Comparison of ENCODE assay signal across 8 cellular contexts in genomic region chr22:25057013-25057881, GRCh38.
DNase-seq lines count a peak whose midpoint lies in the region; ATAC-seq and TF ChIP-seq lines count a peak whose summit lies in the region.

No MANE protein-coding gene starts in this region.

- intact Hi-C loops in CD14-positive monocyte (cut with micrococcal nuclease): loop anchor here (10.0 kb wide), 2 partner anchors 122 to 292 kb away; no protein-coding TSS in a partner anchor
- intact Hi-C loops in thyroid gland (cut with DNase I): no loop called here

- DNase-seq in CD14-positive monocyte (ENCODE audit: low spot score) (no peak), HEK293T (ENCODE audit: extremely low spot score) (peak; percentile 88), NOMO-1 treated with DMSO at 0.1 percent for 48 hours (lab: John Stamatoyannopoulos, UW; ENCODE audit: unreplicated experiment) (peak; percentile 13), activated T-cell treated with anti-CD3 and anti-CD28 coated beads for 1 hour (ENCODE audit: low read depth) (peak; percentile 69), epithelial cell of proximal tubule (ENCODE audit: low read depth) (no peak), neural crest cell (ENCODE audit: low read depth, low spot score) (peak; percentile 84), thyroid gland (peak; percentile 70 to 71)

- 62 to 65% methylated on average over 17 to 19 of the region's 23 CpGs for WGBS in thyroid gland, 2 donors

- H3K4me1 Mint-ChIP-seq in CD14-positive monocyte: peaks cover 2% of the 10 kb centered on the region
- peaks cover 16% of the 10 kb centered on the region for H3K4me1 Mint-ChIP-seq in neural crest cell

- no peak overlapping the region for H3K4me3 ChIP-seq in epithelial cell of proximal tubule (ENCODE audit: low read depth, low read length)
- H3K4me3 ChIP-seq in thyroid gland (replicated peaks in 1 of 3): no peak overlapping the region

- H3K4me1 ChIP-seq in thyroid gland: peaks cover 84 to 94% of the 10 kb centered on the region in 2 donors

- H3K36me3 Mint-ChIP-seq in CD14-positive monocyte (no peaks in the 10 kb centered on the region), neural crest cell (ENCODE audit: low read depth) (no peaks in the 10 kb centered on the region)

- peaks cover 2 to 12% (median 7%) of the 10 kb centered on the region in 3 donors for H3K27me3 Mint-ChIP-seq in CD14-positive monocyte (ENCODE audit: low read depth in 3 of 3)
- no peaks in the 10 kb centered on the region for H3K27me3 Mint-ChIP-seq in neural crest cell (ENCODE audit: low read depth)

- no peak overlapping the region for H3K27ac Mint-ChIP-seq in CD14-positive monocyte
- H3K27ac Mint-ChIP-seq in neural crest cell (ENCODE audit: unreplicated experiment): no peak overlapping the region

- H3K9me3 Mint-ChIP-seq in CD14-positive monocyte (peaks cover 0 to 2% (median 0%) of the 10 kb centered on the region in 7 donors), neural crest cell (no peaks in the 10 kb centered on the region)

- CTCF ChIA-PET in HEK293T (lab: Yijun Ruan, JAX): interaction anchor here (0.6 to 1.3 kb wide), 8 partner anchors 10 to 561 kb away, joined by 3 to 8 read pairs (median 4); no protein-coding TSS in a partner anchor

- POLR2A ChIA-PET in HEK293T (lab: Yijun Ruan, JAX): no interaction called here

- no peaks in the 10 kb centered on the region for H3K9me3 ChIP-seq in thyroid gland

- no peak for ATAC-seq in GM18519 (IDR thresholded peaks at IDR 0.05; ENCODE audit: low FRiP score, unreplicated experiment)

- peak; percentile 82 for TF ChIP-seq CTCF in CD14-positive monocyte (IDR thresholded peaks at IDR 0.05)
- peak; percentile 96 for TF ChIP-seq CTCF in epithelial cell of proximal tubule (conservative IDR thresholded peaks at IDR 0.05; ENCODE audit: low read depth, low read length)
- TF ChIP-seq CTCF in neural crest cell (conservative IDR thresholded peaks at IDR 0.05): peak; percentile 80
- TF ChIP-seq CTCF in thyroid gland (IDR thresholded peaks at IDR 0.05): peak; percentile 65 to 88 (median 75)

- peak overlapping the region in 2 of 3 donors; percentile 80 to 91 for H3K27ac ChIP-seq in thyroid gland

- H3K27me3 ChIP-seq in thyroid gland: no peaks in the 10 kb centered on the region

- no peak for TF ChIP-seq POLR2A in thyroid gland (IDR thresholded peaks at IDR 0.05)

- H3K36me3 ChIP-seq in thyroid gland: no peaks in the 10 kb centered on the region

- H3K4me3 Mint-ChIP-seq in CD14-positive monocyte (no peak overlapping the region), neural crest cell (no peak overlapping the region)

TF ChIP-seq in HEK293T, 16 proteins besides CTCF, POLR2A, EP300 and RAD21:
- TF ChIP-seq FOXA1 (IDR thresholded peaks at IDR 0.05): no peak
- TF ChIP-seq, protein P1, sequence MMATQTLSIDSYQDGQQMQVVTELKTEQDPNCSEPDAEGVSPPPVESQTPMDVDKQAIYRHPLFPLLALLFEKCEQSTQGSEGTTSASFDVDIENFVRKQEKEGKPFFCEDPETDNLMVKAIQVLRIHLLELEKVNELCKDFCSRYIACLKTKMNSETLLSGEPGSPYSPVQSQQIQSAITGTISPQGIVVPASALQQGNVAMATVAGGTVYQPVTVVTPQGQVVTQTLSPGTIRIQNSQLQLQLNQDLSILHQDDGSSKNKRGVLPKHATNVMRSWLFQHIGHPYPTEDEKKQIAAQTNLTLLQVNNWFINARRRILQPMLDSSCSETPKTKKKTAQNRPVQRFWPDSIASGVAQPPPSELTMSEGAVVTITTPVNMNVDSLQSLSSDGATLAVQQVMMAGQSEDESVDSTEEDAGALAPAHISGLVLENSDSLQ (IDR thresholded peaks at IDR 0.05): peak; percentile 75

Comparison
In these comparisons a context has a peak if more than half of its experiments do, and no peak if none do; other contexts are left out.
1. DNase-seq: peak in HEK293T (single experiment), NOMO-1 treated with DMSO at 0.1 percent for 48 hours (single experiment), activated T-cell treated with anti-CD3 and anti-CD28 coated beads for 1 hour (single experiment), neural crest cell (single experiment) and thyroid gland (2 of 2); none in CD14-positive monocyte (single experiment) and epithelial cell of proximal tubule (single experiment).
2. Peak in every context shown above with its lines, with median percentiles within 50 percentile points of each other: CTCF ChIP-seq.